Comparison of ENCODE assay signal across 1 cellular context in the genomic region with DNA sequence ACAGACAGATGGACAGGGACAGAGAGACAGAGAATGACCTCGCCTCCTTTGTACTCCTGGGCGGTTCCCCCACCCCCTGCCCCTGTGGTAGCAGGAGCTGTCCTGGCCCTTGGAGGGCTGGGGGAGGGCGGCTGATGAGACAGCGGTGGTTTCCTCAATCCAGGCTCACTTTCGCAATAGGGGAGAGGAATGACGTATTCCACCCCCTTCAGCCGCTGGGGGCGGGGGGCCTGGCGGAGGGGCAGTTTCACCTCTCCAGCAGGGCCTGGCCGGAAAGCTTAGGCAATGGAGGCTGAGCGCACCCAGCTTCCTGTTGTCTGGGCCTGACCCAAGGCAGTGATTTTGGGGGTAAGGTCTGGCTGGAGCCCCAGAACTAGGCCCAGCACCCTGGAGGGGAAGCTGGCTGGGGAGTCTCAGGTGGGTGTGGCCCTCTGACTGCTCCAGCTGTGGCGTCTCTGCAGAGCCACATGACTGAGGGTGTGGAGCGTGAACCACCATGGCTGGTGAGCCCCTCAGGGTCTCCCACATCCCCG.
A peak's percentile ranks its signal among the peaks of the same experiment; 100 is the strongest.
TF ChIP-seq lines count a peak whose summit lies in the region.

No MANE protein-coding gene starts in this region.

TF ChIP-seq in HepG2, 621 proteins besides CTCF, POLR2A, EP300 and RAD21 (continued from another document and continues in another):
- no peak for TF ChIP-seq HDAC6 (IDR thresholded peaks at IDR 0.05; ENCODE audit: low read depth, low read length)
- no peak for TF ChIP-seq WIZ (CRISPR knock-in tag; IDR thresholded peaks at IDR 0.05)
- TF ChIP-seq ZBTB21 (CRISPR knock-in tag; IDR thresholded peaks at IDR 0.05), result peak; percentile 39; the same call in 1 of the 2 replicates
- no peak for TF ChIP-seq YY1 (IDR thresholded peaks at IDR 0.05; ENCODE audit: insufficient read depth, insufficient replicate concordance, low read depth, low read length)
- no peak for TF ChIP-seq MXI1 (IDR thresholded peaks at IDR 0.05; ENCODE audit: borderline replicate concordance, low read depth, low read length)
- TF ChIP-seq CEBPB (IDR thresholded peaks at IDR 0.05; ENCODE audit: borderline replicate concordance, low read depth, low read length), result peak; percentile 94
- TF ChIP-seq RBM22 (optimal IDR thresholded peaks at IDR 0.05; ENCODE audit: low read length), result no peak
- TF ChIP-seq SETDB1 (CRISPR knock-in tag; IDR thresholded peaks at IDR 0.05; ENCODE audit: borderline replicate concordance), result no peak
- TF ChIP-seq JUN (CRISPR knock-in tag; IDR thresholded peaks at IDR 0.05), result 0 out of 2 replicates have a peak, but pooled peaks have one; percentile 40
- TF ChIP-seq MAFG (CRISPR knock-in tag; IDR thresholded peaks at IDR 0.05), result no peak
- TF ChIP-seq, protein P1, sequence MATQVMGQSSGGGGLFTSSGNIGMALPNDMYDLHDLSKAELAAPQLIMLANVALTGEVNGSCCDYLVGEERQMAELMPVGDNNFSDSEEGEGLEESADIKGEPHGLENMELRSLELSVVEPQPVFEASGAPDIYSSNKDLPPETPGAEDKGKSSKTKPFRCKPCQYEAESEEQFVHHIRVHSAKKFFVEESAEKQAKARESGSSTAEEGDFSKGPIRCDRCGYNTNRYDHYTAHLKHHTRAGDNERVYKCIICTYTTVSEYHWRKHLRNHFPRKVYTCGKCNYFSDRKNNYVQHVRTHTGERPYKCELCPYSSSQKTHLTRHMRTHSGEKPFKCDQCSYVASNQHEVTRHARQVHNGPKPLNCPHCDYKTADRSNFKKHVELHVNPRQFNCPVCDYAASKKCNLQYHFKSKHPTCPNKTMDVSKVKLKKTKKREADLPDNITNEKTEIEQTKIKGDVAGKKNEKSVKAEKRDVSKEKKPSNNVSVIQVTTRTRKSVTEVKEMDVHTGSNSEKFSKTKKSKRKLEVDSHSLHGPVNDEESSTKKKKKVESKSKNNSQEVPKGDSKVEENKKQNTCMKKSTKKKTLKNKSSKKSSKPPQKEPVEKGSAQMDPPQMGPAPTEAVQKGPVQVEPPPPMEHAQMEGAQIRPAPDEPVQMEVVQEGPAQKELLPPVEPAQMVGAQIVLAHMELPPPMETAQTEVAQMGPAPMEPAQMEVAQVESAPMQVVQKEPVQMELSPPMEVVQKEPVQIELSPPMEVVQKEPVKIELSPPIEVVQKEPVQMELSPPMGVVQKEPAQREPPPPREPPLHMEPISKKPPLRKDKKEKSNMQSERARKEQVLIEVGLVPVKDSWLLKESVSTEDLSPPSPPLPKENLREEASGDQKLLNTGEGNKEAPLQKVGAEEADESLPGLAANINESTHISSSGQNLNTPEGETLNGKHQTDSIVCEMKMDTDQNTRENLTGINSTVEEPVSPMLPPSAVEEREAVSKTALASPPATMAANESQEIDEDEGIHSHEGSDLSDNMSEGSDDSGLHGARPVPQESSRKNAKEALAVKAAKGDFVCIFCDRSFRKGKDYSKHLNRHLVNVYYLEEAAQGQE (IDR thresholded peaks at IDR 0.05; ENCODE audit: borderline replicate concordance in 1 of 2, low read depth in 1 of 2, low read length in 2 of 2), result no peak
- TF ChIP-seq, protein P2, sequence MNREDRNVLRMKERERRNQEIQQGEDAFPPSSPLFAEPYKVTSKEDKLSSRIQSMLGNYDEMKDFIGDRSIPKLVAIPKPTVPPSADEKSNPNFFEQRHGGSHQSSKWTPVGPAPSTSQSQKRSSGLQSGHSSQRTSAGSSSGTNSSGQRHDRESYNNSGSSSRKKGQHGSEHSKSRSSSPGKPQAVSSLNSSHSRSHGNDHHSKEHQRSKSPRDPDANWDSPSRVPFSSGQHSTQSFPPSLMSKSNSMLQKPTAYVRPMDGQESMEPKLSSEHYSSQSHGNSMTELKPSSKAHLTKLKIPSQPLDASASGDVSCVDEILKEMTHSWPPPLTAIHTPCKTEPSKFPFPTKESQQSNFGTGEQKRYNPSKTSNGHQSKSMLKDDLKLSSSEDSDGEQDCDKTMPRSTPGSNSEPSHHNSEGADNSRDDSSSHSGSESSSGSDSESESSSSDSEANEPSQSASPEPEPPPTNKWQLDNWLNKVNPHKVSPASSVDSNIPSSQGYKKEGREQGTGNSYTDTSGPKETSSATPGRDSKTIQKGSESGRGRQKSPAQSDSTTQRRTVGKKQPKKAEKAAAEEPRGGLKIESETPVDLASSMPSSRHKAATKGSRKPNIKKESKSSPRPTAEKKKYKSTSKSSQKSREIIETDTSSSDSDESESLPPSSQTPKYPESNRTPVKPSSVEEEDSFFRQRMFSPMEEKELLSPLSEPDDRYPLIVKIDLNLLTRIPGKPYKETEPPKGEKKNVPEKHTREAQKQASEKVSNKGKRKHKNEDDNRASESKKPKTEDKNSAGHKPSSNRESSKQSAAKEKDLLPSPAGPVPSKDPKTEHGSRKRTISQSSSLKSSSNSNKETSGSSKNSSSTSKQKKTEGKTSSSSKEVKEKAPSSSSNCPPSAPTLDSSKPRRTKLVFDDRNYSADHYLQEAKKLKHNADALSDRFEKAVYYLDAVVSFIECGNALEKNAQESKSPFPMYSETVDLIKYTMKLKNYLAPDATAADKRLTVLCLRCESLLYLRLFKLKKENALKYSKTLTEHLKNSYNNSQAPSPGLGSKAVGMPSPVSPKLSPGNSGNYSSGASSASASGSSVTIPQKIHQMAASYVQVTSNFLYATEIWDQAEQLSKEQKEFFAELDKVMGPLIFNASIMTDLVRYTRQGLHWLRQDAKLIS (CRISPR knock-in tag; IDR thresholded peaks at IDR 0.05), result no peak
- TF ChIP-seq GATAD2A (CRISPR knock-in tag; IDR thresholded peaks at IDR 0.05), result peak; percentile 62
- TF ChIP-seq ZNF530 (CRISPR knock-in tag; IDR thresholded peaks at IDR 0.05; ENCODE audit: low read depth), result no peak
- peak; percentile 11; the same call in 1 of the 2 replicates for TF ChIP-seq RARA (CRISPR knock-in tag; IDR thresholded peaks at IDR 0.05)
- TF ChIP-seq PHF21A (CRISPR knock-in tag; IDR thresholded peaks at IDR 0.05), result 0 out of 2 replicates have a peak, but pooled peaks have one; percentile 50
- TF ChIP-seq ZNF256 (CRISPR knock-in tag; conservative IDR thresholded peaks at IDR 0.05), result no peak
- TF ChIP-seq, protein P3, sequence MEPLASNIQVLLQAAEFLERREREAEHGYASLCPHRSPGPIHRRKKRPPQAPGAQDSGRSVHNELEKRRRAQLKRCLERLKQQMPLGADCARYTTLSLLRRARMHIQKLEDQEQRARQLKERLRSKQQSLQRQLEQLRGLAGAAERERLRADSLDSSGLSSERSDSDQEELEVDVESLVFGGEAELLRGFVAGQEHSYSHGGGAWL (CRISPR knock-in tag; IDR thresholded peaks at IDR 0.05), result no peak
- TF ChIP-seq HMGA1 (CRISPR knock-in tag; conservative IDR thresholded peaks at IDR 0.05), result no peak
- peak; percentile 31; the same call in 1 of the 2 replicates for TF ChIP-seq ELF1 (CRISPR knock-in tag; IDR thresholded peaks at IDR 0.05)
- TF ChIP-seq ZNF501 (CRISPR knock-in tag; IDR thresholded peaks at IDR 0.05), result no peak
- no peak for TF ChIP-seq ZNF563 (CRISPR knock-in tag; IDR thresholded peaks at IDR 0.05)
- TF ChIP-seq MAF1 (CRISPR knock-in tag; IDR thresholded peaks at IDR 0.05; ENCODE audit: borderline replicate concordance), result no peak
- TF ChIP-seq, protein P4, sequence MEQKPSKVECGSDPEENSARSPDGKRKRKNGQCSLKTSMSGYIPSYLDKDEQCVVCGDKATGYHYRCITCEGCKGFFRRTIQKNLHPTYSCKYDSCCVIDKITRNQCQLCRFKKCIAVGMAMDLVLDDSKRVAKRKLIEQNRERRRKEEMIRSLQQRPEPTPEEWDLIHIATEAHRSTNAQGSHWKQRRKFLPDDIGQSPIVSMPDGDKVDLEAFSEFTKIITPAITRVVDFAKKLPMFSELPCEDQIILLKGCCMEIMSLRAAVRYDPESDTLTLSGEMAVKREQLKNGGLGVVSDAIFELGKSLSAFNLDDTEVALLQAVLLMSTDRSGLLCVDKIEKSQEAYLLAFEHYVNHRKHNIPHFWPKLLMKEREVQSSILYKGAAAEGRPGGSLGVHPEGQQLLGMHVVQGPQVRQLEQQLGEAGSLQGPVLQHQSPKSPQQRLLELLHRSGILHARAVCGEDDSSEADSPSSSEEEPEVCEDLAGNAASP (CRISPR knock-in tag; IDR thresholded peaks at IDR 0.05; ENCODE audit: borderline replicate concordance), result no peak
- no peak for TF ChIP-seq RFXAP (CRISPR knock-in tag; IDR thresholded peaks at IDR 0.05; ENCODE audit: borderline replicate concordance)
- no peak for TF ChIP-seq STAG1 (CRISPR knock-in tag; IDR thresholded peaks at IDR 0.05)
- peak; percentile 19; the same call in 1 of the 2 replicates for TF ChIP-seq ZNF788 (CRISPR knock-in tag; IDR thresholded peaks at IDR 0.05; ENCODE audit: borderline replicate concordance)
- TF ChIP-seq KMT2A (CRISPR knock-in tag; IDR thresholded peaks at IDR 0.05), result no peak
- TF ChIP-seq ELF3 (CRISPR knock-in tag; IDR thresholded peaks at IDR 0.05), result no peak
- TF ChIP-seq NFE2 (CRISPR knock-in tag; IDR thresholded peaks at IDR 0.05), result no peak
- TF ChIP-seq ATAD3A (CRISPR knock-in tag; IDR thresholded peaks at IDR 0.05), result no peak
- TF ChIP-seq, protein P5, sequence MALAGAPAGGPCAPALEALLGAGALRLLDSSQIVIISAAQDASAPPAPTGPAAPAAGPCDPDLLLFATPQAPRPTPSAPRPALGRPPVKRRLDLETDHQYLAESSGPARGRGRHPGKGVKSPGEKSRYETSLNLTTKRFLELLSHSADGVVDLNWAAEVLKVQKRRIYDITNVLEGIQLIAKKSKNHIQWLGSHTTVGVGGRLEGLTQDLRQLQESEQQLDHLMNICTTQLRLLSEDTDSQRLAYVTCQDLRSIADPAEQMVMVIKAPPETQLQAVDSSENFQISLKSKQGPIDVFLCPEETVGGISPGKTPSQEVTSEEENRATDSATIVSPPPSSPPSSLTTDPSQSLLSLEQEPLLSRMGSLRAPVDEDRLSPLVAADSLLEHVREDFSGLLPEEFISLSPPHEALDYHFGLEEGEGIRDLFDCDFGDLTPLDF (CRISPR knock-in tag; IDR thresholded peaks at IDR 0.05), result no peak
- TF ChIP-seq ZNF354B (CRISPR knock-in tag; IDR thresholded peaks at IDR 0.05), result no peak
- TF ChIP-seq, protein P6, sequence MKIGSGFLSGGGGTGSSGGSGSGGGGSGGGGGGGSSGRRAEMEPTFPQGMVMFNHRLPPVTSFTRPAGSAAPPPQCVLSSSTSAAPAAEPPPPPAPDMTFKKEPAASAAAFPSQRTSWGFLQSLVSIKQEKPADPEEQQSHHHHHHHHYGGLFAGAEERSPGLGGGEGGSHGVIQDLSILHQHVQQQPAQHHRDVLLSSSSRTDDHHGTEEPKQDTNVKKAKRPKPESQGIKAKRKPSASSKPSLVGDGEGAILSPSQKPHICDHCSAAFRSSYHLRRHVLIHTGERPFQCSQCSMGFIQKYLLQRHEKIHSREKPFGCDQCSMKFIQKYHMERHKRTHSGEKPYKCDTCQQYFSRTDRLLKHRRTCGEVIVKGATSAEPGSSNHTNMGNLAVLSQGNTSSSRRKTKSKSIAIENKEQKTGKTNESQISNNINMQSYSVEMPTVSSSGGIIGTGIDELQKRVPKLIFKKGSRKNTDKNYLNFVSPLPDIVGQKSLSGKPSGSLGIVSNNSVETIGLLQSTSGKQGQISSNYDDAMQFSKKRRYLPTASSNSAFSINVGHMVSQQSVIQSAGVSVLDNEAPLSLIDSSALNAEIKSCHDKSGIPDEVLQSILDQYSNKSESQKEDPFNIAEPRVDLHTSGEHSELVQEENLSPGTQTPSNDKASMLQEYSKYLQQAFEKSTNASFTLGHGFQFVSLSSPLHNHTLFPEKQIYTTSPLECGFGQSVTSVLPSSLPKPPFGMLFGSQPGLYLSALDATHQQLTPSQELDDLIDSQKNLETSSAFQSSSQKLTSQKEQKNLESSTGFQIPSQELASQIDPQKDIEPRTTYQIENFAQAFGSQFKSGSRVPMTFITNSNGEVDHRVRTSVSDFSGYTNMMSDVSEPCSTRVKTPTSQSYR (CRISPR knock-in tag; IDR thresholded peaks at IDR 0.05; ENCODE audit: borderline replicate concordance), result peak; percentile 74; the same call in 1 of the 2 replicates
- TF ChIP-seq MIER3 (CRISPR knock-in tag; IDR thresholded peaks at IDR 0.05; ENCODE audit: borderline replicate concordance), result 0 out of 2 replicates have a peak, but pooled peaks have one; percentile 37
- no peak for TF ChIP-seq ZNF180 (CRISPR knock-in tag; IDR thresholded peaks at IDR 0.05; ENCODE audit: borderline replicate concordance, low read depth)
- no peak for TF ChIP-seq NR2F6 (IDR thresholded peaks at IDR 0.05)
- TF ChIP-seq NR2F6 (CRISPR knock-in tag; IDR thresholded peaks at IDR 0.05), result no peak
- TF ChIP-seq, protein P7, sequence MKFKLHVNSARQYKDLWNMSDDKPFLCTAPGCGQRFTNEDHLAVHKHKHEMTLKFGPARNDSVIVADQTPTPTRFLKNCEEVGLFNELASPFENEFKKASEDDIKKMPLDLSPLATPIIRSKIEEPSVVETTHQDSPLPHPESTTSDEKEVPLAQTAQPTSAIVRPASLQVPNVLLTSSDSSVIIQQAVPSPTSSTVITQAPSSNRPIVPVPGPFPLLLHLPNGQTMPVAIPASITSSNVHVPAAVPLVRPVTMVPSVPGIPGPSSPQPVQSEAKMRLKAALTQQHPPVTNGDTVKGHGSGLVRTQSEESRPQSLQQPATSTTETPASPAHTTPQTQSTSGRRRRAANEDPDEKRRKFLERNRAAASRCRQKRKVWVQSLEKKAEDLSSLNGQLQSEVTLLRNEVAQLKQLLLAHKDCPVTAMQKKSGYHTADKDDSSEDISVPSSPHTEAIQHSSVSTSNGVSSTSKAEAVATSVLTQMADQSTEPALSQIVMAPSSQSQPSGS (CRISPR knock-in tag; IDR thresholded peaks at IDR 0.05), result peak; percentile 86
- no peak for TF ChIP-seq ZNF10 (CRISPR knock-in tag; IDR thresholded peaks at IDR 0.05; ENCODE audit: borderline replicate concordance, low read depth)
- TF ChIP-seq, protein P8, sequence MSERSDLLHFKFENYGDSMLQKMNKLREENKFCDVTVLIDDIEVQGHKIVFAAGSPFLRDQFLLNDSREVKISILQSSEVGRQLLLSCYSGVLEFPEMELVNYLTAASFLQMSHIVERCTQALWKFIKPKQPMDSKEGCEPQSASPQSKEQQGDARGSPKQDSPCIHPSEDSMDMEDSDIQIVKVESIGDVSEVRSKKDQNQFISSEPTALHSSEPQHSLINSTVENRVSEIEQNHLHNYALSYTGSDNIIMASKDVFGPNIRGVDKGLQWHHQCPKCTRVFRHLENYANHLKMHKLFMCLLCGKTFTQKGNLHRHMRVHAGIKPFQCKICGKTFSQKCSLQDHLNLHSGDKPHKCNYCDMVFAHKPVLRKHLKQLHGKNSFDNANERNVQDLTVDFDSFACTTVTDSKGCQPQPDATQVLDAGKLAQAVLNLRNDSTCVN (CRISPR knock-in tag; IDR thresholded peaks at IDR 0.05; ENCODE audit: borderline replicate concordance), result no peak
- no peak for TF ChIP-seq ZNF850 (CRISPR knock-in tag; conservative IDR thresholded peaks at IDR 0.05)
- no peak for TF ChIP-seq HOXA3 (CRISPR knock-in tag; IDR thresholded peaks at IDR 0.05)
- no peak for TF ChIP-seq HNRNPL (IDR thresholded peaks at IDR 0.05; ENCODE audit: low read depth, low read length)
- TF ChIP-seq, protein P9, sequence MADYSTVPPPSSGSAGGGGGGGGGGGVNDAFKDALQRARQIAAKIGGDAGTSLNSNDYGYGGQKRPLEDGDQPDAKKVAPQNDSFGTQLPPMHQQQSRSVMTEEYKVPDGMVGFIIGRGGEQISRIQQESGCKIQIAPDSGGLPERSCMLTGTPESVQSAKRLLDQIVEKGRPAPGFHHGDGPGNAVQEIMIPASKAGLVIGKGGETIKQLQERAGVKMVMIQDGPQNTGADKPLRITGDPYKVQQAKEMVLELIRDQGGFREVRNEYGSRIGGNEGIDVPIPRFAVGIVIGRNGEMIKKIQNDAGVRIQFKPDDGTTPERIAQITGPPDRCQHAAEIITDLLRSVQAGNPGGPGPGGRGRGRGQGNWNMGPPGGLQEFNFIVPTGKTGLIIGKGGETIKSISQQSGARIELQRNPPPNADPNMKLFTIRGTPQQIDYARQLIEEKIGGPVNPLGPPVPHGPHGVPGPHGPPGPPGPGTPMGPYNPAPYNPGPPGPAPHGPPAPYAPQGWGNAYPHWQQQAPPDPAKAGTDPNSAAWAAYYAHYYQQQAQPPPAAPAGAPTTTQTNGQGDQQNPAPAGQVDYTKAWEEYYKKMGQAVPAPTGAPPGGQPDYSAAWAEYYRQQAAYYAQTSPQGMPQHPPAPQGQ (CRISPR knock-in tag; IDR thresholded peaks at IDR 0.05; ENCODE audit: borderline replicate concordance), result no peak
- TF ChIP-seq ZNF335 (CRISPR knock-in tag; IDR thresholded peaks at IDR 0.05), result no peak
